Comparison of ENCODE assay signal across 24 cellular contexts in the genomic region with DNA sequence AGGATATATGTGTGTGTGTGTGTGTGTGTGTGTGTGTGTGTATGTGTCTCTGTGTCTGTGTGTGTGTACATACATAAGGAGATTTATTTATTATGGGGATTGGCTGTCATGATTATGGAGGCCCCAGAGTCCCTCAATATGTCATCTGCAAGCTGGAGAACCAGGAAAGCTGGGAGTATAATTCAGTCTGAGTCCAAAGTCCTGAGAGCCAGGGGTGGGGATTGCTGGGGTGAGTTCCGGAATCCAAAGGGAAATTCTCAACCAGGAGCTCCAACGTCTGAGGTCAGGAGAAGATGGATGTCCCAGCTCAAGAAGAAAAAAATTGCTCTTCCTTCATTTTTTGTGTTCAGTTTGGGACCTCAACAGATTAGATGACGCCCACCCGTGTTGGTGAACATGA. TPM values are rescaled to one million over a fixed set of nuclear protein-coding genes. Genes with fewer than 3 reads are reported as not detected.
A peak's percentile ranks its signal among the peaks of the same experiment; 100 is the strongest.
DNase-seq lines count a peak whose midpoint lies in the region; ATAC-seq and TF ChIP-seq lines count a peak whose summit lies in the region.
"Had no signal": no experiment of that assay in that cellular context is flagged by ENCODE, and none has a peak within 500 bp of the region (broad histone marks: within the 10 kb centered on the region; RNA-seq: fewer than 3 reads in every experiment).

No MANE protein-coding gene starts in this region.

- H4K20me1 ChIP-seq in hepatocyte (ENCODE audit: insufficient read depth, poor library complexity, severe bottlenecking) = no peaks in the 10 kb centered on the region
- H4K20me1 ChIP-seq: BLaER1 treated with 17β-estradiol and CSF1 and Interleukin-3, amounts not matched to agents 10 nM and 100 nM had no signal

- H3K9me3 ChIP-seq in hepatocyte (ENCODE audit: low read depth) = no peaks in the 10 kb centered on the region
- H3K9me3 ChIP-seq: A549; BE2C; BLaER1 treated with 17β-estradiol and CSF1 and Interleukin-3, amounts not matched to agents 10 nM and 100 nM had no signal

- no peak for ATAC-seq in HG03097 (IDR thresholded peaks at IDR 0.05; ENCODE audit: low FRiP score, unreplicated experiment)
- ATAC-seq in foreskin keratinocyte = no peak
- ATAC-seq: A549, GM23338, HCT116 had no signal

- WGBS in hepatocyte (ENCODE audit: low lambda C conversion rate, missing lambda C conversion rate) = 83% methylated on average over 4 of the region's 4 CpGs

- no peaks in the 10 kb centered on the region for H3K36me3 ChIP-seq in hepatocyte (replicated peaks; ENCODE audit: insufficient read depth, low read depth)
- H3K36me3 ChIP-seq: BE2C; BLaER1 treated with 17β-estradiol and CSF1 and Interleukin-3, amounts not matched to agents 10 nM and 100 nM had no signal

- no peaks in the 10 kb centered on the region for H3K4me1 ChIP-seq in hepatocyte (ENCODE audit: insufficient read depth)
- no peaks in the 10 kb centered on the region for H3K4me1 ChIP-seq in foreskin keratinocyte
- H3K4me1 ChIP-seq: A549, BE2C had no signal

- no peak overlapping the region for H3K4me3 ChIP-seq in hepatocyte
- H3K4me3 ChIP-seq: A549; BLaER1 treated with 17β-estradiol and CSF1 and Interleukin-3, amounts not matched to agents 10 nM and 100 nM; GM23338 had no signal

- TF ChIP-seq CTCF in hepatocyte (IDR thresholded peaks at IDR 0.05; ENCODE audit: poor library complexity) (no peak), foreskin keratinocyte (conservative IDR thresholded peaks at IDR 0.05) (no peak)

- no peak overlapping the region for H3K4me2 ChIP-seq in hepatocyte
- H3K4me2 ChIP-seq: A549, GM23338 had no signal

- no peaks in the 10 kb centered on the region for H3K9me2 ChIP-seq in hepatocyte (replicated peaks; ENCODE audit: insufficient read depth)

- H2AFZ ChIP-seq in hepatocyte = no peak overlapping the region
- H2AFZ ChIP-seq: GM23338 had no signal

- DNase-seq in HT-29 (ENCODE audit: low spot score) = peak; percentile 43
- DNase-seq in NCI-H82 (lab: John Stamatoyannopoulos, UW) = peak; percentile 41
- DNase-seq in hepatocyte (ENCODE audit: low spot score) = peak; percentile 34
- peak; percentile 30 for DNase-seq in mucosa of gallbladder (ENCODE audit: low spot score)
- DNase-seq in NCI-H524 treated with DMSO at 0.1 percent for 48 hours (lab: John Stamatoyannopoulos, UW) = no peak
- DNase-seq in amygdala (lab: John Stamatoyannopoulos, UW) = no peak
- no peak for DNase-seq in foreskin keratinocyte
- DNase-seq: 8988T; ACHN; AML-193; BE2C; CD4-positive, alpha-beta T cell; CD8-positive, alpha-beta memory T cell; DMS 273 treated with DMSO at 0.1 percent for 48 hours; DMS79; GF-D8; H9 had no signal

- H3K27me3 ChIP-seq in hepatocyte (no peaks in the 10 kb centered on the region), foreskin keratinocyte (peaks cover 14% of the 10 kb centered on the region)
- H3K27me3 ChIP-seq: BE2C; BLaER1 treated with 17β-estradiol and CSF1 and Interleukin-3, amounts not matched to agents 10 nM and 100 nM had no signal

- no peaks in the 10 kb centered on the region for H3K79me2 ChIP-seq in hepatocyte

- H3K27ac ChIP-seq in hepatocyte (peak overlapping the region; percentile 51), foreskin keratinocyte (no peak overlapping the region)
- H3K27ac ChIP-seq: A549; BLaER1 treated with 17β-estradiol and CSF1 and Interleukin-3, amounts not matched to agents 10 nM and 100 nM had no signal

RNA-seq across cellular contexts. Expression of a gene that starts 50.6 kb away (rescaled TPM):
- total RNA-seq in HT-29 (2014; rRNA removed; shearing (Covaris generic)) = not detected in 2 replicates
- total RNA-seq in hepatocyte (1.5 and 3.4 TPM in 2 replicates), mucosa of gallbladder (0.60 TPM), foreskin keratinocyte (0.31 and 0.35 TPM in 2 replicates)
- polyA plus RNA-seq in hepatocyte (10.0 and 10.8 TPM in 2 replicates), foreskin keratinocyte (0.18 and 0.34 TPM in 2 replicates)
- total RNA-seq: CD4-positive, alpha-beta T cell; CD8-positive, alpha-beta memory T cell; G401; H9 had no signal
- polyA plus RNA-seq: A549; CD14-positive monocyte; CD8-positive, alpha-beta memory T cell had no signal

Comparison
In these comparisons a context has a peak if more than half of its experiments do, and no peak if none do; other contexts are left out.
1. DNase-seq: peak in HT-29 (single experiment), NCI-H82 (single experiment), hepatocyte (single experiment) and mucosa of gallbladder (single experiment); none in NCI-H524 treated with DMSO at 0.1 percent for 48 hours (single experiment), amygdala (0 of 56) and foreskin keratinocyte (0 of 2).